Comparison of ENCODE assay signal across 2 cellular contexts in genomic region chr7:74193913-74194312, GRCh38.
TF ChIP-seq lines count a peak whose summit lies in the region.

No MANE protein-coding gene starts in this region.

TF ChIP-seq in GM23338, 12 proteins besides CTCF, POLR2A, EP300 and RAD21:
- TF ChIP-seq EZH2phosphoT487 (IDR thresholded peaks at IDR 0.05; ENCODE audit: unreplicated experiment) (no peak), JUNB (IDR thresholded peaks at IDR 0.05; ENCODE audit: unreplicated experiment) (no peak), NANOG (IDR thresholded peaks at IDR 0.05; ENCODE audit: borderline replicate concordance) (no peak), EZH2 (IDR thresholded peaks at IDR 0.05; ENCODE audit: low read depth, unreplicated experiment) (no peak), ZNF331 (CRISPR knock-in tag; IDR thresholded peaks at IDR 0.05; ENCODE audit: low read depth) (no peak), POLR2AphosphoS5 (IDR thresholded peaks at IDR 0.05; ENCODE audit: low read depth) (no peak), ETS1 (IDR thresholded peaks at IDR 0.05) (no peak), ZNF114 (CRISPR knock-in tag; IDR thresholded peaks at IDR 0.05) (no peak), CREB1 (CRISPR knock-in tag; IDR thresholded peaks at IDR 0.05; ENCODE audit: low read depth) (no peak), STAT1 (IDR thresholded peaks at IDR 0.05; ENCODE audit: unreplicated experiment) (no peak)
- TF ChIP-seq, protein P1, sequence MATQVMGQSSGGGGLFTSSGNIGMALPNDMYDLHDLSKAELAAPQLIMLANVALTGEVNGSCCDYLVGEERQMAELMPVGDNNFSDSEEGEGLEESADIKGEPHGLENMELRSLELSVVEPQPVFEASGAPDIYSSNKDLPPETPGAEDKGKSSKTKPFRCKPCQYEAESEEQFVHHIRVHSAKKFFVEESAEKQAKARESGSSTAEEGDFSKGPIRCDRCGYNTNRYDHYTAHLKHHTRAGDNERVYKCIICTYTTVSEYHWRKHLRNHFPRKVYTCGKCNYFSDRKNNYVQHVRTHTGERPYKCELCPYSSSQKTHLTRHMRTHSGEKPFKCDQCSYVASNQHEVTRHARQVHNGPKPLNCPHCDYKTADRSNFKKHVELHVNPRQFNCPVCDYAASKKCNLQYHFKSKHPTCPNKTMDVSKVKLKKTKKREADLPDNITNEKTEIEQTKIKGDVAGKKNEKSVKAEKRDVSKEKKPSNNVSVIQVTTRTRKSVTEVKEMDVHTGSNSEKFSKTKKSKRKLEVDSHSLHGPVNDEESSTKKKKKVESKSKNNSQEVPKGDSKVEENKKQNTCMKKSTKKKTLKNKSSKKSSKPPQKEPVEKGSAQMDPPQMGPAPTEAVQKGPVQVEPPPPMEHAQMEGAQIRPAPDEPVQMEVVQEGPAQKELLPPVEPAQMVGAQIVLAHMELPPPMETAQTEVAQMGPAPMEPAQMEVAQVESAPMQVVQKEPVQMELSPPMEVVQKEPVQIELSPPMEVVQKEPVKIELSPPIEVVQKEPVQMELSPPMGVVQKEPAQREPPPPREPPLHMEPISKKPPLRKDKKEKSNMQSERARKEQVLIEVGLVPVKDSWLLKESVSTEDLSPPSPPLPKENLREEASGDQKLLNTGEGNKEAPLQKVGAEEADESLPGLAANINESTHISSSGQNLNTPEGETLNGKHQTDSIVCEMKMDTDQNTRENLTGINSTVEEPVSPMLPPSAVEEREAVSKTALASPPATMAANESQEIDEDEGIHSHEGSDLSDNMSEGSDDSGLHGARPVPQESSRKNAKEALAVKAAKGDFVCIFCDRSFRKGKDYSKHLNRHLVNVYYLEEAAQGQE (IDR thresholded peaks at IDR 0.05; ENCODE audit: unreplicated experiment) = no peak
- TF ChIP-seq, protein P2, sequence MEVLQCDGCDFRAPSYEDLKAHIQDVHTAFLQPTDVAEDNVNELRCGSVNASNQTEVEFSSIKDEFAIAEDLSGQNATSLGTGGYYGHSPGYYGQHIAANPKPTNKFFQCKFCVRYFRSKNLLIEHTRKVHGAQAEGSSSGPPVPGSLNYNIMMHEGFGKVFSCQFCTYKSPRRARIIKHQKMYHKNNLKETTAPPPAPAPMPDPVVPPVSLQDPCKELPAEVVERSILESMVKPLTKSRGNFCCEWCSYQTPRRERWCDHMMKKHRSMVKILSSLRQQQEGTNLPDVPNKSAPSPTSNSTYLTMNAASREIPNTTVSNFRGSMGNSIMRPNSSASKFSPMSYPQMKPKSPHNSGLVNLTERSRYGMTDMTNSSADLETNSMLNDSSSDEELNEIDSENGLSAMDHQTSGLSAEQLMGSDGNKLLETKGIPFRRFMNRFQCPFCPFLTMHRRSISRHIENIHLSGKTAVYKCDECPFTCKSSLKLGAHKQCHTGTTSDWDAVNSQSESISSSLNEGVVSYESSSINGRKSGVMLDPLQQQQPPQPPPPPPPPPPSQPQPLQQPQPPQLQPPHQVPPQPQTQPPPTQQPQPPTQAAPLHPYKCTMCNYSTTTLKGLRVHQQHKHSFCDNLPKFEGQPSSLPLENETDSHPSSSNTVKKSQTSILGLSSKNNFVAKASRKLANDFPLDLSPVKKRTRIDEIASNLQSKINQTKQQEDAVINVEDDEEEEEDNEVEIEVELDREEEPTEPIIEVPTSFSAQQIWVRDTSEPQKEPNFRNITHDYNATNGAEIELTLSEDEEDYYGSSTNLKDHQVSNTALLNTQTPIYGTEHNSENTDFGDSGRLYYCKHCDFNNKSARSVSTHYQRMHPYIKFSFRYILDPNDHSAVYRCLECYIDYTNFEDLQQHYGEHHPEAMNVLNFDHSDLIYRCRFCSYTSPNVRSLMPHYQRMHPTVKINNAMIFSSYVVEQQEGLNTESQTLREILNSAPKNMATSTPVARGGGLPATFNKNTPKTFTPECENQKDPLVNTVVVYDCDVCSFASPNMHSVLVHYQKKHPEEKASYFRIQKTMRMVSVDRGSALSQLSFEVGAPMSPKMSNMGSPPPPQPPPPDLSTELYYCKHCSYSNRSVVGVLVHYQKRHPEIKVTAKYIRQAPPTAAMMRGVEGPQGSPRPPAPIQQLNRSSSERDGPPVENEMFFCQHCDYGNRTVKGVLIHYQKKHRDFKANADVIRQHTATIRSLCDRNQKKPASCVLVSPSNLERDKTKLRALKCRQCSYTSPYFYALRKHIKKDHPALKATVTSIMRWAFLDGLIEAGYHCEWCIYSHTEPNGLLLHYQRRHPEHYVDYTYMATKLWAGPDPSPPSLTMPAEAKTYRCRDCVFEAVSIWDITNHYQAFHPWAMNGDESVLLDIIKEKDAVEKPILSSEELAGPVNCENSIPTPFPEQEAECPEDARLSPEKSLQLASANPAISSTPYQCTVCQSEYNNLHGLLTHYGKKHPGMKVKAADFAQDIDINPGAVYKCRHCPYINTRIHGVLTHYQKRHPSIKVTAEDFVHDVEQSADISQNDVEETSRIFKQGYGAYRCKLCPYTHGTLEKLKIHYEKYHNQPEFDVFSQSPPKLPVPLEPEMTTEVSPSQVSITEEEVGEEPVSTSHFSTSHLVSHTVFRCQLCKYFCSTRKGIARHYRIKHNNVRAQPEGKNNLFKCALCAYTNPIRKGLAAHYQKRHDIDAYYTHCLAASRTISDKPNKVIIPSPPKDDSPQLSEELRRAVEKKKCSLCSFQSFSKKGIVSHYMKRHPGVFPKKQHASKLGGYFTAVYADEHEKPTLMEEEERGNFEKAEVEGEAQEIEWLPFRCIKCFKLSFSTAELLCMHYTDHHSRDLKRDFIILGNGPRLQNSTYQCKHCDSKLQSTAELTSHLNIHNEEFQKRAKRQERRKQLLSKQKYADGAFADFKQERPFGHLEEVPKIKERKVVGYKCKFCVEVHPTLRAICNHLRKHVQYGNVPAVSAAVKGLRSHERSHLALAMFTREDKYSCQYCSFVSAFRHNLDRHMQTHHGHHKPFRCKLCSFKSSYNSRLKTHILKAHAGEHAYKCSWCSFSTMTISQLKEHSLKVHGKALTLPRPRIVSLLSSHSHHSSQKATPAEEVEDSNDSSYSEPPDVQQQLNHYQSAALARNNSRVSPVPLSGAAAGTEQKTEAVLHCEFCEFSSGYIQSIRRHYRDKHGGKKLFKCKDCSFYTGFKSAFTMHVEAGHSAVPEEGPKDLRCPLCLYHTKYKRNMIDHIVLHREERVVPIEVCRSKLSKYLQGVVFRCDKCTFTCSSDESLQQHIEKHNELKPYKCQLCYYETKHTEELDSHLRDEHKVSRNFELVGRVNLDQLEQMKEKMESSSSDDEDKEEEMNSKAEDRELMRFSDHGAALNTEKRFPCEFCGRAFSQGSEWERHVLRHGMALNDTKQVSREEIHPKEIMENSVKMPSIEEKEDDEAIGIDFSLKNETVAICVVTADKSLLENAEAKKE (CRISPR knock-in tag; IDR thresholded peaks at IDR 0.05) = no peak

TF ChIP-seq in K562, 482 proteins besides CTCF, POLR2A, EP300 and RAD21:
- TF ChIP-seq RBM22 (IDR thresholded peaks at IDR 0.05; ENCODE audit: low read depth, low read length, poor library complexity, severe bottlenecking) (peak; percentile 14), POLR2AphosphoS5 (IDR thresholded peaks at IDR 0.05; ENCODE audit: control insufficient read depth, insufficient read depth, low read depth, low read length) (peak; percentile 44; the same call in 1 of the 2 replicates), CTCFL (IDR thresholded peaks at IDR 0.05; ENCODE audit: borderline replicate concordance, insufficient read depth, low read depth, low read length, poor library complexity, severe bottlenecking) (peak; percentile 10), FOXP4 (CRISPR knock-in tag; IDR thresholded peaks at IDR 0.05; ENCODE audit: borderline replicate concordance) (no peak)
TF ChIP-seq in K562: peak in this region for 3.
